12 cellular contexts compared by ENCODE assay signal in the genomic region with DNA sequence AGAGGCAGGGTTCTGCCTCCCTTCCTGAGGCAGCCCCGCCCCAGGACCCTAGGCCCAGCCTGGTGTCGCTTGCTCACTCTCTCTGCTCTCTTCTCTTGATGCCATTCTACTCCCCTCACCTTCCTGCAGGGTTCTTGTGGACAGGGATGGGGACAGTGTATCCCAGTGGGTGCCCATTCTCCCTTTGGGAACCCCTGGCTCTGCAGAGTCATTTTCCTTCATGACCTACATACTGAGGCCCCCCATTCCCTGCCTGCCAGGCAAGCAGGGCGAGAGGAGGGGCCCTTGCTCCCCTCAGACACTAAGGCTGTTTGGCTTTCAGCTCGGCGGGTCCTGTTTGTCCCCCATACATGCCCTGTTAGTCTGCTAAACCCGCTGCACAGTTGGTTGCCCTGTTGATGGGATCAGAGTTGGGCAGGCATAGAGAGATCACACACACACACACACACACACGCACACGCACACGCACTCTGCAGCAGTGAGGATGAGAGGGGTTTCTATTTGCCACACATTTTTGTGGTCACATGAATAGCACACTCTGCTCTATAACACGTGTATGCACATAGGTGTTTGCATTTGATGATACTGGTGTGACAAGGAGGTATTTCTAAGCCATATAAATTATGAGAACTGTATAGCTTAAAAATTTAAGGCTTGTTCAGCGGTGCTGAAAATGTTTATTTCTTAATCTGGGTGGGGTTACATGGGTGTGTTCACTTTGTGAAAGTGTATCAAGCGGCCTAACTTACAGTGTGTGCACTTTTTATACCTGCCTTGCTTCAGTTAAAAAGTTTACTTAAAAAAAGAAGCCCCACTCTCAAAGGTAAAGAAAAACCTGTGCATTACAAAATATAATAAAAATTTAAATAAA. TPM values are rescaled to one million over a fixed set of nuclear protein-coding genes. Genes with fewer than 3 reads are reported as not detected.
DNase-seq lines count a peak whose midpoint lies in the region; ATAC-seq, FAIRE-seq and TF ChIP-seq lines count a peak whose summit lies in the region.
"Had no signal": no experiment of that assay in that cellular context is flagged by ENCODE, and none has a peak within 500 bp of the region (broad histone marks: within the 10 kb centered on the region; RNA-seq: fewer than 3 reads in every experiment).

No MANE protein-coding gene starts in this region.

- 24% methylated on average over 12 of the region's 12 CpGs for WGBS in smooth muscle cell (ENCODE audit: low lambda C conversion rate)

- CTCF ChIA-PET in CD4-positive, alpha-beta T cell (lab: Charles Lee), result no interaction called here

- FAIRE-seq in GM12891 (lab: Jason Lieb, UNC), result no peak
- FAIRE-seq: D721Med had no signal

- intact Hi-C loops in CD4-positive, alpha-beta T cell (cut with DNase I, micrococcal nuclease), result no loop called here
- intact Hi-C loops in gastrocnemius medialis (cut with DNase I; ENCODE audit: low total_unique reads), result no loop called here

- H3K9me3 ChIP-seq in CD4-positive, alpha-beta T cell (ENCODE audit: control insufficient read depth, low read length), result no peaks in the 10 kb centered on the region
- H3K9me3 ChIP-seq in fibroblast of lung (ENCODE audit: control insufficient read depth, insufficient read depth, low read depth, low read length) (no peaks in the 10 kb centered on the region), gastrocnemius medialis (no peaks in the 10 kb centered on the region), smooth muscle cell (replicated peaks; ENCODE audit: low read depth) (no peaks in the 10 kb centered on the region)

- in situ Hi-C loops in gastrocnemius medialis (cut with MboI; ENCODE audit: low sequenced_read_pairs in 4 of 4), result no loop called here

- H3K4me2 ChIP-seq in fibroblast of lung (ENCODE audit: extremely low read depth, insufficient read depth, low read length) (peak overlapping the region; percentile 79), smooth muscle cell (no peak overlapping the region)

- H3K27me3 ChIP-seq in CD4-positive, alpha-beta T cell (ENCODE audit: control insufficient read depth, insufficient read depth, low read length), result peaks cover 50% of the 10 kb centered on the region
- no peaks in the 10 kb centered on the region for H3K27me3 ChIP-seq in fibroblast of lung (ENCODE audit: control insufficient read depth, insufficient read depth, low read length)
- H3K27me3 ChIP-seq in gastrocnemius medialis, result no peaks in the 10 kb centered on the region
- H3K27me3 ChIP-seq in smooth muscle cell (ENCODE audit: low read depth), result peaks cover 100% of the 10 kb centered on the region

- peaks cover 26% of the 10 kb centered on the region for H3K4me1 ChIP-seq in fibroblast of lung (ENCODE audit: control insufficient read depth, extremely low read depth, insufficient read depth, low read length)
- peaks cover 70 to 76% of the 10 kb centered on the region in 2 donors for H3K4me1 ChIP-seq in gastrocnemius medialis
- peaks cover 31% of the 10 kb centered on the region for H3K4me1 ChIP-seq in smooth muscle cell (ENCODE audit: low read depth)

- peak overlapping the region; percentile 56 for H3K4me3 Mint-ChIP-seq in CD4-positive, alpha-beta T cell
- H3K4me3 Mint-ChIP-seq: activated CD8-positive, alpha-beta T cell treated with anti-CD3 and anti-CD28 coated beads, Interleukin-2, amount 10 ng/mL, durations not matched to agents 7 days and 5 days had no signal

- no peak for DNase-seq in CD4-positive, alpha-beta T cell
- peak; percentile 20 for DNase-seq in NCI-H69 (lab: John Stamatoyannopoulos, UW)
- DNase-seq in fibroblast of lung (ENCODE audit: low read depth in 2 of 2), result peak; percentile 55 to 83
- DNase-seq in gastrocnemius medialis, result no peak
- DNase-seq in GM12891 (ENCODE audit: insufficient read length, low spot score), result no peak
- no peak for DNase-seq in EL
- no peak for DNase-seq in activated CD4-positive, CD25-positive, alpha-beta regulatory T cell (lab: John Stamatoyannopoulos, UW)
- no peak for DNase-seq in smooth muscle cell (lab: John Stamatoyannopoulos, UW; ENCODE audit: unreplicated experiment)
- DNase-seq: activated CD8-positive, alpha-beta T cell treated with anti-CD3 and anti-CD28 coated beads, Interleukin-2, amount 10 ng/mL, durations not matched to agents 7 days and 5 days; NCI-H1417 treated with DMSO at 0.1 percent for 48 hours had no signal

- POLR2A ChIA-PET in CD4-positive, alpha-beta T cell (lab: Charles Lee), result no interaction called here

- no peak overlapping the region for H3K27ac Mint-ChIP-seq in CD4-positive, alpha-beta T cell
- H3K27ac Mint-ChIP-seq: activated CD8-positive, alpha-beta T cell treated with anti-CD3 and anti-CD28 coated beads, Interleukin-2, amount 10 ng/mL, durations not matched to agents 7 days and 5 days had no signal

- peak overlapping the region; percentile 24 for H3K9ac ChIP-seq in fibroblast of lung (ENCODE audit: insufficient read depth, low read length)
- H3K9ac ChIP-seq in smooth muscle cell (ENCODE audit: low read depth), result no peak overlapping the region

- no peak for ATAC-seq in CD4-positive, alpha-beta T cell (ENCODE audit: poor library complexity)
- ATAC-seq in gastrocnemius medialis, result no peak
- ATAC-seq: activated CD8-positive, alpha-beta T cell treated with anti-CD3 and anti-CD28 coated beads, Interleukin-2, amount 10 ng/mL, durations not matched to agents 7 days and 5 days had no signal

- peaks cover 19% of the 10 kb centered on the region for H3K4me1 Mint-ChIP-seq in CD4-positive, alpha-beta T cell (ENCODE audit: low read depth)

- H3K36me3 ChIP-seq in fibroblast of lung (ENCODE audit: control insufficient read depth, insufficient read depth, low read length), result peaks cover 4% of the 10 kb centered on the region
- H3K36me3 ChIP-seq in gastrocnemius medialis, result no peaks in the 10 kb centered on the region
- no peaks in the 10 kb centered on the region for H3K36me3 ChIP-seq in smooth muscle cell (ENCODE audit: low read depth)

- no peak for TF ChIP-seq CTCF in CD4-positive, alpha-beta T cell (IDR thresholded peaks at IDR 0.05)
- no peak for TF ChIP-seq CTCF in fibroblast of lung (conservative IDR thresholded peaks at IDR 0.05 in 1 of 2, IDR thresholded peaks at IDR 0.05 in 1 of 2; ENCODE audit: low read depth in 1 of 2, low read length in 2 of 2)
- no peak for TF ChIP-seq CTCF in gastrocnemius medialis (IDR thresholded peaks at IDR 0.05 in 4 of 5, conservative IDR thresholded peaks at IDR 0.05 in 1 of 5)
- no peak for TF ChIP-seq CTCF in smooth muscle cell (IDR thresholded peaks at IDR 0.05; ENCODE audit: borderline replicate concordance, insufficient read depth, poor library complexity, severe bottlenecking)

- peaks cover 83% of the 10 kb centered on the region for H3K27me3 Mint-ChIP-seq in CD4-positive, alpha-beta T cell

- H2AFZ ChIP-seq in fibroblast of lung (ENCODE audit: low read length) (no peak overlapping the region), smooth muscle cell (ENCODE audit: low read depth) (no peak overlapping the region)

- no peak overlapping the region for H3K27ac ChIP-seq in CD4-positive, alpha-beta T cell (ENCODE audit: low read depth, low read length)
- peak overlapping the region; percentile 86 for H3K27ac ChIP-seq in fibroblast of lung (ENCODE audit: insufficient read depth, low read length)
- peak overlapping the region; percentile 97 to 100 (median 99) for H3K27ac ChIP-seq in gastrocnemius medialis
- H3K27ac ChIP-seq in smooth muscle cell (ENCODE audit: low read depth), result no peak overlapping the region
- H3K27ac ChIP-seq: HL-60 had no signal

- H3K79me2 ChIP-seq in fibroblast of lung (ENCODE audit: control insufficient read depth, insufficient read depth, low read length) (peaks cover 96% of the 10 kb centered on the region), smooth muscle cell (ENCODE audit: low read depth) (no peaks in the 10 kb centered on the region)

- H3F3A ChIP-seq in smooth muscle cell (ENCODE audit: low read depth), result no peaks in the 10 kb centered on the region

- H3K36me3 Mint-ChIP-seq in CD4-positive, alpha-beta T cell (ENCODE audit: low read depth), result no peaks in the 10 kb centered on the region

- H4K20me1 ChIP-seq in fibroblast of lung (ENCODE audit: control insufficient read depth, extremely low read depth, insufficient read depth, low read length) (no peaks in the 10 kb centered on the region), smooth muscle cell (ENCODE audit: low read depth) (peaks cover 94% of the 10 kb centered on the region)

- no peaks in the 10 kb centered on the region for H3K9me3 Mint-ChIP-seq in CD4-positive, alpha-beta T cell

- H3K4me3 ChIP-seq in fibroblast of lung (replicated peaks in 1 of 4; ENCODE audit: control extremely low read depth in 1 of 4, insufficient read depth in 1 of 4, low read depth in 3 of 4, low read length in 4 of 4) (peak overlapping the region in 1 of 4 experiments; percentile 53), gastrocnemius medialis (peak overlapping the region; percentile 12 to 74 (median 54)), smooth muscle cell (no peak overlapping the region)

- TF ChIP-seq POLR2A in gastrocnemius medialis (IDR thresholded peaks at IDR 0.05) (no peak), GM12891 (IDR thresholded peaks at IDR 0.05; ENCODE audit: low read depth, low read length) (no peak)

TF ChIP-seq in GM12891, 5 proteins besides CTCF, POLR2A, EP300 and RAD21 (continues in another document):
- TF ChIP-seq TAF1 (IDR thresholded peaks at IDR 0.05; ENCODE audit: low read depth, low read length), result no peak
- TF ChIP-seq SPI1 (IDR thresholded peaks at IDR 0.05; ENCODE audit: low read depth, low read length), result no peak

RNA-seq across cellular contexts. Expression of a gene that starts 20.3 kb away (rescaled TPM):
- total RNA-seq in CD4-positive, alpha-beta T cell, result 1 to 10 TPM; 3.0 to 3.3 TPM
- 55.2 and 74.8 TPM in 2 replicates for total RNA-seq in fibroblast of lung
- polyA plus RNA-seq in fibroblast of lung, result 35.7 and 75.9 TPM in 2 replicates
- 139 and 196 TPM in 2 replicates for polyA plus RNA-seq in fibroblast of lung (2012)
- polyA minus RNA-seq in fibroblast of lung (ENCODE audit: low replicate concordance), result 272 and 385 TPM in 2 replicates
- 100 to 1,000 TPM in 2 of 4 donors, 10 to 100 TPM in 2; 31.9 to 128 (median 105) TPM for total RNA-seq in gastrocnemius medialis
- 0.30 TPM for polyA plus RNA-seq in GM12891 (2012; ENCODE audit: low read depth, missing spikeins)
- total RNA-seq in smooth muscle cell, result 2.3 TPM in 2 replicates
- polyA plus RNA-seq in smooth muscle cell, result 1.8 and 1.9 TPM in 2 replicates

RNA-seq across cellular contexts. Expression of a gene that starts 46.2 kb away (rescaled TPM):
- total RNA-seq in CD4-positive, alpha-beta T cell, result not detected
- total RNA-seq in fibroblast of lung (not detected in 2 replicates), gastrocnemius medialis (not detected), smooth muscle cell (not detected in 2 replicates)
- polyA plus RNA-seq in fibroblast of lung (0.03 TPM in 1 of 2 replicates, not detected in the other), smooth muscle cell (0.18 TPM in 1 of 2 replicates, not detected in the other)
- not detected in 2 replicates for polyA plus RNA-seq in fibroblast of lung (2012)
- not detected in 2 replicates for polyA minus RNA-seq in fibroblast of lung (ENCODE audit: low replicate concordance)
- not detected for polyA plus RNA-seq in GM12891 (2012; ENCODE audit: low read depth, missing spikeins)

RNA-seq across cellular contexts. Expression of a gene that starts 58.6 kb away (rescaled TPM):
- 10 to 100 TPM; 12.1 to 12.8 TPM for total RNA-seq in CD4-positive, alpha-beta T cell
- total RNA-seq in fibroblast of lung (17.7 and 19.7 TPM in 2 replicates), gastrocnemius medialis (10 to 100 TPM; 50.7 to 71.0 (median 61.4) TPM), smooth muscle cell (51.5 and 51.6 TPM in 2 replicates)
- polyA plus RNA-seq in fibroblast of lung (19.5 and 28.2 TPM in 2 replicates), smooth muscle cell (152 and 153 TPM in 2 replicates)
- polyA plus RNA-seq in fibroblast of lung (2012), result 51.3 and 70.6 TPM in 2 replicates
- polyA minus RNA-seq in fibroblast of lung (ENCODE audit: low replicate concordance), result 2.0 and 6.3 TPM in 2 replicates
- polyA plus RNA-seq in GM12891 (2012; ENCODE audit: low read depth, missing spikeins), result 38.0 TPM

Comparison
In these comparisons a context has a peak if more than half of its experiments do, and no peak if none do; other contexts are left out.
1. DNase-seq: peak in NCI-H69 (single experiment) and fibroblast of lung (2 of 2); none in CD4-positive, alpha-beta T cell (0 of 10), gastrocnemius medialis (0 of 2), GM12891 (single experiment), EL (single experiment), activated CD4-positive, CD25-positive, alpha-beta regulatory T cell (0 of 4) and smooth muscle cell (single experiment).
2. H3K27ac ChIP-seq: peak in fibroblast of lung (single experiment) and gastrocnemius medialis (4 of 4); none in CD4-positive, alpha-beta T cell (single experiment) and smooth muscle cell (single experiment).